In genomic region chr16:1870365-1871082, GRCh38 we compare ENCODE assay signal across 12 cellular contexts. TPM values are rescaled to one million over a fixed set of nuclear protein-coding genes. Genes with fewer than 3 reads are reported as not detected.
DNase-seq lines count a peak whose midpoint lies in the region; ATAC-seq and TF ChIP-seq lines count a peak whose summit lies in the region.
"Had no signal": no experiment of that assay in that cellular context is flagged by ENCODE, and none has a peak within 500 bp of the region (broad histone marks: within the 10 kb centered on the region; RNA-seq: fewer than 3 reads in every experiment).

No MANE protein-coding gene starts in this region.

- no peak overlapping the region for H4K12ac ChIP-seq in trophoblast cell (ENCODE audit: low read depth, low read length)

- CTCF ChIA-PET in PC-3 (lab: Charles Lee) = no interaction called here

- H4K91ac ChIP-seq in trophoblast cell (ENCODE audit: low read depth, low read length) = no peak overlapping the region

- H3K4me1 ChIP-seq in PC-3 (ENCODE audit: insufficient read depth, low read length) (peaks cover 13% of the 10 kb centered on the region), trophoblast cell (ENCODE audit: control insufficient read depth in 1 of 2, insufficient read depth in 2 of 2, low read length in 2 of 2) (peaks cover 4 to 5% of the 10 kb centered on the region in 2 experiments), right atrium auricular region (peaks cover 0 to 4% of the 10 kb centered on the region in 2 donors)

- H3K9me2 ChIP-seq in PC-3 (replicated peaks; ENCODE audit: low read length) = no peaks in the 10 kb centered on the region

- no peaks in the 10 kb centered on the region for H4K20me1 ChIP-seq in PC-3 (ENCODE audit: low read length)

- H2BK120ac ChIP-seq in trophoblast cell (ENCODE audit: insufficient read depth, low read length, poor library complexity) = no peak overlapping the region

- POLR2A ChIA-PET in PC-3 (lab: Charles Lee; ENCODE audit: unreplicated experiment) = no interaction called here

- no peak overlapping the region for H3K23ac ChIP-seq in trophoblast cell (ENCODE audit: low read length)

- no peaks in the 10 kb centered on the region for H3K79me1 ChIP-seq in trophoblast cell (ENCODE audit: low read length)

- H3K36me3 ChIP-seq in PC-3 (ENCODE audit: low read depth, low read length) (no peaks in the 10 kb centered on the region), trophoblast cell (ENCODE audit: control insufficient read depth in 1 of 2, insufficient read depth in 2 of 2, low read length in 2 of 2) (no peaks in the 10 kb centered on the region), right atrium auricular region (no peaks in the 10 kb centered on the region)
- H3K36me3 ChIP-seq: left ventricle myocardium inferior had no signal

- no peak overlapping the region for H2AK5ac ChIP-seq in trophoblast cell (ENCODE audit: low read length)

- no peaks in the 10 kb centered on the region for H3K79me2 ChIP-seq in PC-3 (ENCODE audit: low read length)
- H3K79me2 ChIP-seq in trophoblast cell (ENCODE audit: control insufficient read depth, insufficient read depth, low read length, poor library complexity) = no peaks in the 10 kb centered on the region

- no peak overlapping the region for H2BK12ac ChIP-seq in trophoblast cell (ENCODE audit: low read length)

- WGBS in trophoblast cell (ENCODE audit: extremely low coverage, insufficient coverage, insufficient read length) = no CpG with 5 or more reads among the region's 9 CpGs

- H3F3A ChIP-seq in PC-3 (ENCODE audit: low read length, unreplicated experiment) = peaks cover 3% of the 10 kb centered on the region

- H4K8ac ChIP-seq in trophoblast cell (ENCODE audit: low read depth, low read length) = no peak overlapping the region

- DNase-seq in EH (ENCODE audit: low read depth) (peak; percentile 75), PC-3 (peak; percentile 84), epithelial cell of proximal tubule (ENCODE audit: low read depth) (peak; percentile 74), trophoblast cell (peak; percentile 81 to 91), islet precursor cell (no peak), right atrium auricular region (ENCODE audit: low spot score) (no peak), NCI-H187 treated with DMSO at 0.1 percent for 48 hours (lab: John Stamatoyannopoulos, UW) (no peak)
- no peak for DNase-seq in activated effector memory CD4-positive, alpha-beta T cell treated with Interleukin-2 at 50 U/mL for 16 hours
- DNase-seq: effector CD4-positive, alpha-beta T cell; left ventricle myocardium inferior had no signal

- peak; percentile 90 for ATAC-seq in PC-3
- ATAC-seq: stimulated activated memory B cell treated with anti-CD40 and anti-IgM and Interleukin-4, amounts not matched to agents 10 μg/mL and 1 μg/mL and 100 μg/mL, for 72 hours had no signal

- H3K14ac ChIP-seq in trophoblast cell (ENCODE audit: low read length) = no peak overlapping the region

- intact Hi-C loops in PC-3 (cut with micrococcal nuclease) = no loop called here

- H3K27me3 ChIP-seq in PC-3 (ENCODE audit: low read length) (no peaks in the 10 kb centered on the region), trophoblast cell (ENCODE audit: insufficient read depth, low read length) (peaks cover 11% of the 10 kb centered on the region), right atrium auricular region (peaks cover 0 to 3% of the 10 kb centered on the region in 2 donors)

- no TSS peak for BruUV-seq in PC-3 (replicated peaks; lab: Mats Ljungman, UMichigan)

- H2BK5ac ChIP-seq in trophoblast cell (ENCODE audit: low read depth, low read length, poor library complexity) = no peak overlapping the region

- H3K4me2 ChIP-seq in PC-3 (ENCODE audit: low read length) = peak overlapping the region; percentile 51
- H3K4me2 ChIP-seq in trophoblast cell (ENCODE audit: low read length) = no peak overlapping the region

- no peak overlapping the region for H3K4ac ChIP-seq in trophoblast cell (ENCODE audit: low read depth, low read length)

- no peak overlapping the region for H3K18ac ChIP-seq in trophoblast cell (ENCODE audit: low read length)

- no peak for TF ChIP-seq CTCF in PC-3 (conservative IDR thresholded peaks at IDR 0.05; ENCODE audit: low read depth, low read length)
- TF ChIP-seq CTCF in epithelial cell of proximal tubule (conservative IDR thresholded peaks at IDR 0.05; ENCODE audit: low read depth, low read length) = no peak
- no peak for TF ChIP-seq CTCF in right atrium auricular region (IDR thresholded peaks at IDR 0.05)

- H2AFZ ChIP-seq in PC-3 (ENCODE audit: low read length) (no peak overlapping the region), trophoblast cell (ENCODE audit: insufficient read depth, low read length, poor library complexity) (no peak overlapping the region)

- no peak overlapping the region for H3K4me3 ChIP-seq in PC-3 (ENCODE audit: low read length)
- no peak overlapping the region for H3K4me3 ChIP-seq in epithelial cell of proximal tubule (ENCODE audit: low read depth, low read length)
- no peak overlapping the region for H3K4me3 ChIP-seq in trophoblast cell (ENCODE audit: low read depth, low read length)
- H3K4me3 ChIP-seq in right atrium auricular region = no peak overlapping the region
- H3K4me3 ChIP-seq: left ventricle myocardium inferior, skin epidermis had no signal

- H3K27ac ChIP-seq in PC-3 (ENCODE audit: low read length) = peak overlapping the region; percentile 58
- H3K27ac ChIP-seq in trophoblast cell (ENCODE audit: low read depth, low read length) = no peak overlapping the region
- H3K27ac ChIP-seq in right atrium auricular region = no peak overlapping the region
- H3K27ac ChIP-seq: left ventricle myocardium inferior had no signal

- H3K9ac ChIP-seq in PC-3 (ENCODE audit: low read length) (no peak overlapping the region), trophoblast cell (ENCODE audit: low read length) (no peak overlapping the region)

- H3K9me3 ChIP-seq in PC-3 (ENCODE audit: low read length) (no peaks in the 10 kb centered on the region), trophoblast cell (ENCODE audit: insufficient read depth, low read depth, low read length) (peaks cover 4% of the 10 kb centered on the region), right atrium auricular region (no peaks in the 10 kb centered on the region)
- H3K9me3 ChIP-seq: left ventricle myocardium inferior had no signal

RNA-seq across cellular contexts. Expression of gene MEIOB, which starts 1.4 kb away (rescaled TPM):
- not detected in 2 replicates for total RNA-seq in PC-3 (2014; rRNA removed)
- 2.1 and 6.4 TPM in 2 replicates for total RNA-seq in epithelial cell of proximal tubule
- polyA plus RNA-seq in trophoblast cell (2013) = 0.07 TPM in 1 of 2 replicates, not detected in the other
- not detected for total RNA-seq in right atrium auricular region
- total RNA-seq: left ventricle myocardium inferior had no signal

RNA-seq across cellular contexts. Expression of gene FAHD1, which starts 43.5 kb away (rescaled TPM):
- total RNA-seq in PC-3 (2014; rRNA removed) (37.5 and 47.5 TPM in 2 replicates), epithelial cell of proximal tubule (47.7 and 59.2 TPM in 2 replicates), right atrium auricular region (10 to 100 TPM; 35.8 to 59.3 TPM)
- polyA plus RNA-seq in trophoblast cell (2013) = 16.4 and 16.6 TPM in 2 replicates

RNA-seq across cellular contexts. Expression of gene HAGH, which starts 43.9 kb away (rescaled TPM):
- total RNA-seq in PC-3 (2014; rRNA removed) (96.9 and 99.5 TPM in 2 replicates), epithelial cell of proximal tubule (83.7 and 87.3 TPM in 2 replicates), right atrium auricular region (100 to 1,000 TPM; 208 to 227 TPM)
- polyA plus RNA-seq in trophoblast cell (2013) = 28.3 and 29.1 TPM in 2 replicates

RNA-seq across cellular contexts. Expression of gene HS3ST6, which starts 47.7 kb away (rescaled TPM):
- total RNA-seq in PC-3 (2014; rRNA removed) (not detected in 2 replicates), epithelial cell of proximal tubule (not detected in 2 replicates), right atrium auricular region (not detected)
- 0.05 TPM in 1 of 2 replicates, not detected in the other for polyA plus RNA-seq in trophoblast cell (2013)
- total RNA-seq: left ventricle myocardium inferior had no signal

Comparison
In these comparisons a context has a peak if more than half of its experiments do, and no peak if none do; other contexts are left out.
1. DNase-seq: peak in EH (single experiment), PC-3 (single experiment), epithelial cell of proximal tubule (single experiment) and trophoblast cell (2 of 2); none in islet precursor cell (single experiment), right atrium auricular region (single experiment), NCI-H187 treated with DMSO at 0.1 percent for 48 hours (single experiment) and activated effector memory CD4-positive, alpha-beta T cell treated with Interleukin-2 at 50 U/mL for 16 hours (single experiment).